Comparison of ENCODE assay signal across 11 cellular contexts in the genomic region with DNA sequence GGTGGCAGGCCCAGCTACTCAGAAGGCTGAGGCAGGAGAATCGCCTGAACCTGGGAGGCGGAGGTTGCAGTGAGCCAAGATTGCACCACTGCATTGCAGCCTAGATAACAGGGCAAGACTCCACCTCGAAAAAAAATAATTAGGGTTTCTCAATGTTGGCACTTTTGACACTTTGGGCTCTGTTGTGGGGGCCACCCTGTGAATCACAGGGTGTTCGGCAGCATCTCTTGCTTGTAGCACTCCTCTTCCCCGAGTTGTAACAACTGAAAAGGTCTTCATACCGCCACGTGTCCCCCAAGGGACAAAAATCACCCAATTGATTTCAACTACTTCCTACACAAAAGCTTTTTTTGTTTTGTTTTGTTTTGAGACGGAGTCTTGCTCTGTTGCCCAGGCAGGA.
"Had no signal": no experiment of that assay in that cellular context is flagged by ENCODE, and none has a peak within 500 bp of the region (broad histone marks: within the 10 kb centered on the region; RNA-seq: fewer than 3 reads in every experiment).

No MANE protein-coding gene starts in this region.

- H3K27me3 ChIP-seq: tibial nerve had no signal

- H3K9ac ChIP-seq: parathyroid adenoma had no signal

- H3K9me3 Mint-ChIP-seq: activated naive CD4-positive, alpha-beta T cell treated with anti-CD3 and anti-CD28 coated beads, Interleukin-2, amount 50 U/mL, for 72 hours; naive thymus-derived CD8-positive, alpha-beta T cell; stimulated activated effector memory CD8-positive, alpha-beta T cell treated with anti-CD3 and anti-CD28 coated beads, Interleukin-12 subunit alpha, Interleukin-12 subunit beta, amount 100 ng/mL, for 72 hours; T-helper 2 cell treated with Interferon-gamma antibody and Interleukin-4, amounts not matched to agents 5 μg/mL and 100 μg/mL, for 36 hours had no signal

- H3K36me3 Mint-ChIP-seq: activated CD8-positive, alpha-beta memory T cell treated with anti-CD3 and anti-CD28 coated beads, Interleukin-2, amount 10 ng/mL, durations not matched to agents 7 days and 5 days; activated naive CD4-positive, alpha-beta T cell treated with anti-CD3 and anti-CD28 coated beads, Interleukin-2, amount 50 U/mL, for 72 hours; naive thymus-derived CD8-positive, alpha-beta T cell had no signal

- H3K9me3 ChIP-seq: left ventricle myocardium inferior, tibial nerve had no signal

- DNase-seq: kidney, left ventricle myocardium inferior, mesenchymal stem cell had no signal

- H3K27ac Mint-ChIP-seq: stimulated activated effector memory CD8-positive, alpha-beta T cell treated with anti-CD3 and anti-CD28 coated beads, Interleukin-12 subunit alpha, Interleukin-12 subunit beta, amount 100 ng/mL, for 72 hours had no signal

- H3K4me3 Mint-ChIP-seq: activated CD8-positive, alpha-beta memory T cell treated with anti-CD3 and anti-CD28 coated beads, Interleukin-2, amount 10 ng/mL, durations not matched to agents 7 days and 5 days had no signal

- H2AFZ ChIP-seq: parathyroid adenoma had no signal

- H3K79me2 ChIP-seq: parathyroid adenoma had no signal

- H3K27ac ChIP-seq: coronary artery, left ventricle myocardium inferior, parathyroid adenoma had no signal

- H3K4me3 ChIP-seq: coronary artery, left ventricle myocardium inferior, tibial nerve had no signal
